ENCODE assay signal across 8 cellular contexts in genomic region chr19:21890042-21890441, GRCh38. TPM values are rescaled to one million over a fixed set of nuclear protein-coding genes. Genes with fewer than 3 reads are reported as not detected.
DNase-seq lines count a peak whose midpoint lies in the region; ATAC-seq, FAIRE-seq and TF ChIP-seq lines count a peak whose summit lies in the region.
"Not testable (repeated sequence)": the region's sequence is repeated elsewhere in the genome, so short reads cannot be mapped to it uniquely, and the experiment has no call there.

No MANE protein-coding gene starts in this region.

- not testable (repeated sequence) for H3K4me3 ChIP-seq in BE2C (ENCODE audit: low read depth, low read length); LNCaP clone FGC (ENCODE audit: low read depth, low read length); coronary artery; kidney (ENCODE audit: low read length in 2 of 2); prostate gland

- not testable (repeated sequence) for FAIRE-seq in kidney (lab: Jason Lieb, UNC)

- peaks cover 68% of the 10 kb centered on the region for H3K36me3 Mint-ChIP-seq in WTC11

- not testable (repeated sequence) for H3K9me3 ChIP-seq in BE2C; kidney (ENCODE audit: control insufficient read depth in 1 of 2, low read length in 2 of 2); prostate gland

- 12% methylated on average over 8 of the region's 8 CpGs for WGBS in prostate gland

- H3K4me3 Mint-ChIP-seq in WTC11, result not testable (repeated sequence)

- H3K4me1 ChIP-seq in BE2C; kidney (ENCODE audit: control insufficient read depth in 1 of 2, insufficient read depth in 1 of 2, low read depth in 1 of 2, low read length in 2 of 2); prostate gland (replicated peaks): not testable (repeated sequence)

- H3K9ac ChIP-seq in kidney (ENCODE audit: low read length in 2 of 2), result not testable (repeated sequence)

- DNase-seq in BE2C, result peak; percentile 35
- DNase-seq in LNCaP clone FGC (ENCODE audit: low read depth); coronary artery (ENCODE audit: low spot score): not testable (repeated sequence)
- DNase-seq in WTC11 (ENCODE audit: low spot score), result peak; percentile 25
- peak; percentile 47 to 60 for DNase-seq in activated T-cell treated with anti-CD3 and anti-CD28 coated beads, Interleukin-2, amount 50 U/mL, for 48 hours
- peak; percentile 73 for DNase-seq in kidney
- DNase-seq in prostate gland (ENCODE audit: low spot score), result peak; percentile 26
- DNase-seq in stimulated activated naive CD4-positive, alpha-beta T cell treated with Interleukin-2 at 50 U/mL for 16 hours (lab: John Stamatoyannopoulos, UW), result peak; percentile 9

- intact Hi-C loops in kidney (cut with DNase I); prostate gland (cut with DNase I): not testable (repeated sequence)

- peak; percentile 21; the same call in 1 of the 2 replicates for TF ChIP-seq CTCF in BE2C (IDR thresholded peaks at IDR 0.05; ENCODE audit: low read depth, low read length)
- TF ChIP-seq CTCF in LNCaP clone FGC (IDR thresholded peaks at IDR 0.05; ENCODE audit: control insufficient read depth, extremely low read depth, insufficient read depth), result peak; percentile 36
- not testable (repeated sequence) for TF ChIP-seq CTCF in WTC11 (IDR thresholded peaks at IDR 0.05)
- peak; percentile 16 for TF ChIP-seq CTCF in coronary artery (IDR thresholded peaks at IDR 0.05)
- peak; percentile 23 for TF ChIP-seq CTCF in kidney (IDR thresholded peaks at IDR 0.05; ENCODE audit: borderline replicate concordance, extremely low read depth, insufficient read depth)
- peak in 3 of 4 experiments; percentile 9 to 49 (median 31) for TF ChIP-seq CTCF in prostate gland (IDR thresholded peaks at IDR 0.05)

- not testable (repeated sequence) for H3K27ac ChIP-seq in coronary artery; kidney (ENCODE audit: low read depth in 2 of 2, low read length in 2 of 2); prostate gland

- H3K27me3 Mint-ChIP-seq in WTC11 (ENCODE audit: low read depth), result not testable (repeated sequence)

- H3K27me3 ChIP-seq in BE2C; prostate gland (replicated peaks; ENCODE audit: insufficient read depth): not testable (repeated sequence)

- ATAC-seq in WTC11, result not testable (repeated sequence)

- TF ChIP-seq POLR2A in prostate gland (IDR thresholded peaks at IDR 0.05), result not testable (repeated sequence)

- H3K4me1 Mint-ChIP-seq in WTC11, result not testable (repeated sequence)

- CTCF ChIA-PET in WTC11 (lab: Charles Lee), result interaction anchor here (1.0 kb wide), 1 partner anchor 38 kb away, joined by 3 read pairs; no protein-coding TSS in a partner anchor

- peaks cover 77% of the 10 kb centered on the region for H3K9me3 Mint-ChIP-seq in WTC11

- not testable (repeated sequence) for H3K27ac Mint-ChIP-seq in WTC11

- not testable (repeated sequence) for H3K36me3 ChIP-seq in BE2C; kidney (ENCODE audit: control insufficient read depth in 1 of 2, insufficient read depth in 2 of 2, low read length in 2 of 2); prostate gland

- POLR2A ChIA-PET in WTC11 (lab: Charles Lee), result not testable (repeated sequence)

RNA-seq across cellular contexts. Expression of gene ZNF43, which starts 54.1 kb away (rescaled TPM):
- 5.1 TPM for polyA plus RNA-seq in BE2C (2012; ENCODE audit: insufficient read depth, insufficient read length, low read depth)
- total RNA-seq in WTC11 (2021), result 37.9 to 55.2 TPM (median 38.5 TPM) in 3 replicates
- total RNA-seq in kidney, result 23.4 TPM
- polyA plus RNA-seq in kidney (ENCODE audit: insufficient read depth, low read depth, low replicate concordance), result 4.8 TPM
- total RNA-seq in prostate gland, result 10 to 100 TPM; 21.6 to 21.8 TPM
